In the genomic region with DNA sequence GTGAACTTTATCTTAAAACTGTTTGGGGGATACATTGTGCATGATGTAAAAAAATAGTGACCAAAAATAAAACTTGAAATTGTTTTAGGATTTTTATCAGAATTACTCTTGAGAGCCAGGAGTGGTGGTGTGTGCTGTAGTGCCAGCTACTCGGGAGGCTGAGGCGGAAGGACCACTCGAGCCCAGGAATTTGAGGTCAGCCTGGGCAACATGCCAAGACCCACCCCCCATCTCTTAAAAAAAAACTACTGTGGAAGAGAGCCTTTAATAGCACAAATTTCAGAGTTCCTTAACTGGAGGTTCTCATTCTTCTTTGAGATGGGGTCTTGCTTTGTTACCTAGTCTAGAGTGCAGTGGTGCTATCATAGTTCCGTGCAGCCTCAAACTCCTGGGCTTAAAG, we compare ENCODE assay signal across 20 cellular contexts.
"Had no signal": no experiment of that assay in that cellular context is flagged by ENCODE, and none has a peak within 500 bp of the region (broad histone marks: within the 10 kb centered on the region; RNA-seq: fewer than 3 reads in every experiment).

No MANE protein-coding gene starts in this region.

- H3K4me3 ChIP-seq: dorsolateral prefrontal cortex, lower lobe of right lung, prostate gland, right atrium auricular region, sigmoid colon, stomach, thyroid gland, vagina had no signal

- ATAC-seq: left ventricle myocardium superior; lower lobe of right lung; naive thymus-derived CD8-positive, alpha-beta T cell; stimulated activated effector memory CD8-positive, alpha-beta T cell treated with anti-CD3 and anti-CD28 coated beads, Interleukin-12 subunit alpha, Interleukin-12 subunit beta, amount 100 ng/mL, for 72 hours had no signal

- H3K4me1 Mint-ChIP-seq: nephron progenitor cell had no signal

- H3K9me3 Mint-ChIP-seq: naive thymus-derived CD8-positive, alpha-beta T cell; nephron progenitor cell; stimulated activated effector memory CD8-positive, alpha-beta T cell treated with anti-CD3 and anti-CD28 coated beads, Interleukin-12 subunit alpha, Interleukin-12 subunit beta, amount 100 ng/mL, for 72 hours had no signal

- FAIRE-seq: frontal cortex had no signal

- H3K4me3 Mint-ChIP-seq: naive thymus-derived CD8-positive, alpha-beta T cell; nephron progenitor cell; stimulated activated effector memory CD8-positive, alpha-beta T cell treated with anti-CD3 and anti-CD28 coated beads, Interleukin-12 subunit alpha, Interleukin-12 subunit beta, amount 100 ng/mL, for 72 hours had no signal

- H3K27me3 Mint-ChIP-seq: naive thymus-derived CD8-positive, alpha-beta T cell had no signal

- DNase-seq: dorsolateral prefrontal cortex; effector CD4-positive, alpha-beta T cell; head of caudate nucleus; left ventricle myocardium superior; lower lobe of right lung; naive thymus-derived CD8-positive, alpha-beta T cell; nephron progenitor cell; nucleus accumbens; sigmoid colon; stimulated activated CD4-positive, alpha-beta T cell treated with anti-CD3 and anti-CD28 coated beads, Interleukin-2, amount 100 ng/mL, for 24 hours; stimulated activated CD4-positive, alpha-beta T cell treated with anti-CD3 and anti-CD28 coated beads, Interleukin-4, amount 100 ng/mL, for 24 hours; stimulated activated naive CD4-positive, alpha-beta T cell treated with Interleukin-2 at 50 U/mL for 16 hours; stomach; thyroid gland; trophoblast cell had no signal

- H3K27ac Mint-ChIP-seq: stimulated activated effector memory CD8-positive, alpha-beta T cell treated with anti-CD3 and anti-CD28 coated beads, Interleukin-12 subunit alpha, Interleukin-12 subunit beta, amount 100 ng/mL, for 72 hours had no signal
